Comparison of ENCODE assay signal across 1 cellular context in the genomic region with DNA sequence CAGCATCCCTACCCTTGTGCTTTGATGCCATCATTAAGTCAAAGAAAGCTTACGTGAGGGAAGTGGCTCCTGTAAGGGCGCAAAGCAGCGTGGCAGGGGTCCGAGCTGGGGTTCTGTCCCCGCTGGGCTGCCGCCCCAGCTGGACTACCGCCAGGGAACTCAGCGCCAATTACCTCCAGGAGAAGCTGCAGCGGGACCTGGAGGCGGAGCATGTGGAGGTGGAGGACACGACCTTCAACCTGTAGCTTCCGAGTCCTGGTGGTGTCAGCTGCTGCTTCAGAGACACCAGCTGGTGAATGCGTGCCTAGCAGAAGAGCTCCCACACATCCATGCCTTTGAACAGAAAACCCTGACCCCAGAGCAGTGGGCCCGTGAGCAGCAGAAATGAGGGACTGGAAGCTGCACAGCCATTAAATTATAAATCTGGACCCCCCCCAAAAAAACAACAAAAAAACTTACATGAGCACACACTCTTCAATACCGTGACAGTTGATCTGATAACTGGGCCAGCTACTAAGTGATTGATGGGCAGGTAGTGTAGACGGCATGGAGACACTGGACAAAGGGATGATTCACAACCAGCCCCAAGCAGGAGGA.
TF ChIP-seq lines count a peak whose summit lies in the region.

No MANE protein-coding gene starts in this region.

TF ChIP-seq in IMR-90, 13 proteins besides CTCF, POLR2A, EP300 and RAD21 (continued from another document):
- TF ChIP-seq RFX5 (IDR thresholded peaks at IDR 0.05; ENCODE audit: low read depth, low read length) = no peak
- TF ChIP-seq MAFK (IDR thresholded peaks at IDR 0.05; ENCODE audit: low read depth, low read length) = no peak
- TF ChIP-seq MXI1 (IDR thresholded peaks at IDR 0.05; ENCODE audit: borderline replicate concordance, low read depth, low read length) = no peak
- no peak for TF ChIP-seq CEBPB (IDR thresholded peaks at IDR 0.05; ENCODE audit: low read depth, low read length)
- no peak for TF ChIP-seq BHLHE40 (IDR thresholded peaks at IDR 0.05; ENCODE audit: low read depth, low read length)
- no peak for TF ChIP-seq SMC3 (IDR thresholded peaks at IDR 0.05; ENCODE audit: low read depth, low read length)
- no peak for TF ChIP-seq CHD1 (IDR thresholded peaks at IDR 0.05; ENCODE audit: low read depth, low read length)
- TF ChIP-seq RCOR1 (IDR thresholded peaks at IDR 0.05; ENCODE audit: insufficient replicate concordance, low read length) = no peak
- TF ChIP-seq NFE2L2 (IDR thresholded peaks at IDR 0.05; ENCODE audit: low read depth, low read length) = no peak
- no peak for TF ChIP-seq MAZ (IDR thresholded peaks at IDR 0.05; ENCODE audit: borderline replicate concordance, low read depth, low read length)
